In the genomic region with DNA sequence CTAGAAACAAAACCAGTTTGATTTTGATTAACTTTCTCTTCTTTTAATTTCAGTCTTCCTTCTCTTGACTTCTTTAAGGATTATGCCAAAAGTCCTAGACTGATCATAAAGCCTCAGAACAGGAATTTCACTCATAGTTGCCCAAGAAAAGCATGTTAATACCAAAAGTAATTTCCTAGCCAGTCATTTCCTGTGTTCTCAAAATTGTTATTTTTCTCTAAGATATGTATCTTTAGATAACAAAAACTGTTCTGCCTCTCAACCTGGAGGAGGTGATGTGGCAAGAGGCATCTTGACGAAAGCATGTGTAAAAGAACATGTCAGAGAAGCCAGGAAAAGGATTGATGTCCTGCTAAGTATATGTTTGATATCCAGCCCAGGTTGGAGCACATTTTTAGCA, we compare ENCODE assay signal across 1 cellular context.
TF ChIP-seq lines count a peak whose summit lies in the region.

No MANE protein-coding gene starts in this region.

TF ChIP-seq in A549, 52 proteins besides CTCF, POLR2A, EP300 and RAD21:
- no peak for TF ChIP-seq ZSCAN20 (CRISPR knock-in tag; IDR thresholded peaks at IDR 0.05)
- TF ChIP-seq HDAC2 (IDR thresholded peaks at IDR 0.05), result no peak
- TF ChIP-seq KDM1A (IDR thresholded peaks at IDR 0.05; ENCODE audit: low read depth), result no peak
- TF ChIP-seq JUN (IDR thresholded peaks at IDR 0.05), result no peak
- TF ChIP-seq ZNF302 (CRISPR knock-in tag; IDR thresholded peaks at IDR 0.05), result no peak
- no peak for TF ChIP-seq BHLHE40 (IDR thresholded peaks at IDR 0.05; ENCODE audit: low read depth, low read length)
- TF ChIP-seq, protein P1, sequence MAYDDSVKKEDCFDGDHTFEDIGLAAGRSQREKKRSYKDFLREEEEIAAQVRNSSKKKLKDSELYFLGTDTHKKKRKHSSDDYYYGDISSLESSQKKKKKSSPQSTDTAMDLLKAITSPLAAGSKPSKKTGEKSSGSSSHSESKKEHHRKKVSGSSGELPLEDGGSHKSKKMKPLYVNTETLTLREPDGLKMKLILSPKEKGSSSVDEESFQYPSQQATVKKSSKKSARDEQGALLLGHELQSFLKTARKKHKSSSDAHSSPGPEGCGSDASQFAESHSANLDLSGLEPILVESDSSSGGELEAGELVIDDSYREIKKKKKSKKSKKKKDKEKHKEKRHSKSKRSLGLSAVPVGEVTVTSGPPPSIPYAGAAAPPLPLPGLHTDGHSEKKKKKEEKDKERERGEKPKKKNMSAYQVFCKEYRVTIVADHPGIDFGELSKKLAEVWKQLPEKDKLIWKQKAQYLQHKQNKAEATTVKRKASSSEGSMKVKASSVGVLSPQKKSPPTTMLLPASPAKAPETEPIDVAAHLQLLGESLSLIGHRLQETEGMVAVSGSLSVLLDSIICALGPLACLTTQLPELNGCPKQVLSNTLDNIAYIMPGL (CRISPR knock-in tag; IDR thresholded peaks at IDR 0.05; ENCODE audit: borderline replicate concordance), result no peak
- TF ChIP-seq MAFK (IDR thresholded peaks at IDR 0.05; ENCODE audit: partially characterized antibody), result no peak
- no peak for TF ChIP-seq CBX2 (IDR thresholded peaks at IDR 0.05; ENCODE audit: borderline replicate concordance, low read depth)
- no peak for TF ChIP-seq ZFP36 (IDR thresholded peaks at IDR 0.05; ENCODE audit: borderline replicate concordance, partially characterized antibody)
- TF ChIP-seq ELK1 (IDR thresholded peaks at IDR 0.05; ENCODE audit: low read depth, low read length), result no peak
- TF ChIP-seq SREBF2 (IDR thresholded peaks at IDR 0.05), result no peak
- no peak for TF ChIP-seq HEYL (CRISPR knock-in tag; IDR thresholded peaks at IDR 0.05)
- TF ChIP-seq MAX (IDR thresholded peaks at IDR 0.05), result no peak
- TF ChIP-seq EHF (CRISPR knock-in tag; IDR thresholded peaks at IDR 0.05), result no peak
- TF ChIP-seq TFCP2L1 (CRISPR knock-in tag; IDR thresholded peaks at IDR 0.05), result no peak
- no peak for TF ChIP-seq FOXS1 (CRISPR knock-in tag; IDR thresholded peaks at IDR 0.05)
- no peak for TF ChIP-seq FOSL2 (IDR thresholded peaks at IDR 0.05)
- no peak for TF ChIP-seq FOSL2 (CRISPR knock-in tag; IDR thresholded peaks at IDR 0.05)
- no peak for TF ChIP-seq POLR2AphosphoS2 (conservative IDR thresholded peaks at IDR 0.05; ENCODE audit: low read length)
TF ChIP-seq in A549: peak in this region for 0.
